In the genomic region with DNA sequence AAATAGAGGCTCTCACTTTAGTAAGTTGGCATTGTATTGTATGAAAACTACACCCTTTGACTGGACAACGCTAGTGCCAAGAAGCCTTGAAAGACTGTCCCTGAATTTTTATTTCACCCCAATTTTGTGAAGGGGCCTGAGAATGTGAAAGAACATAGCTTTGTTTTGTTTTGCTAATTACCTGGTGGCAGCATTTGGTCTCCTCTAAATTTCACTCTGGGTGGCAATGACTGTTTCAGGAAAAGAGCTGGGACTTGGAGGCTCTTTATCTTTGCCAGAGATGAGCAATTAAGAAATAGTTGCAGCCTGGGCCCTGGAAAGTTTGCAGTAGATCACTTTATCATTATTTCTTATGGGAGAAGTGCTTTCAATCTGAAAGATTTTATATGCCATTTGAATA, we compare ENCODE assay signal across 1 cellular context.
TF ChIP-seq lines count a peak whose summit lies in the region.

No MANE protein-coding gene starts in this region.

TF ChIP-seq in SK-N-SH, 30 proteins besides CTCF, POLR2A, EP300 and RAD21:
- TF ChIP-seq, protein P1, sequence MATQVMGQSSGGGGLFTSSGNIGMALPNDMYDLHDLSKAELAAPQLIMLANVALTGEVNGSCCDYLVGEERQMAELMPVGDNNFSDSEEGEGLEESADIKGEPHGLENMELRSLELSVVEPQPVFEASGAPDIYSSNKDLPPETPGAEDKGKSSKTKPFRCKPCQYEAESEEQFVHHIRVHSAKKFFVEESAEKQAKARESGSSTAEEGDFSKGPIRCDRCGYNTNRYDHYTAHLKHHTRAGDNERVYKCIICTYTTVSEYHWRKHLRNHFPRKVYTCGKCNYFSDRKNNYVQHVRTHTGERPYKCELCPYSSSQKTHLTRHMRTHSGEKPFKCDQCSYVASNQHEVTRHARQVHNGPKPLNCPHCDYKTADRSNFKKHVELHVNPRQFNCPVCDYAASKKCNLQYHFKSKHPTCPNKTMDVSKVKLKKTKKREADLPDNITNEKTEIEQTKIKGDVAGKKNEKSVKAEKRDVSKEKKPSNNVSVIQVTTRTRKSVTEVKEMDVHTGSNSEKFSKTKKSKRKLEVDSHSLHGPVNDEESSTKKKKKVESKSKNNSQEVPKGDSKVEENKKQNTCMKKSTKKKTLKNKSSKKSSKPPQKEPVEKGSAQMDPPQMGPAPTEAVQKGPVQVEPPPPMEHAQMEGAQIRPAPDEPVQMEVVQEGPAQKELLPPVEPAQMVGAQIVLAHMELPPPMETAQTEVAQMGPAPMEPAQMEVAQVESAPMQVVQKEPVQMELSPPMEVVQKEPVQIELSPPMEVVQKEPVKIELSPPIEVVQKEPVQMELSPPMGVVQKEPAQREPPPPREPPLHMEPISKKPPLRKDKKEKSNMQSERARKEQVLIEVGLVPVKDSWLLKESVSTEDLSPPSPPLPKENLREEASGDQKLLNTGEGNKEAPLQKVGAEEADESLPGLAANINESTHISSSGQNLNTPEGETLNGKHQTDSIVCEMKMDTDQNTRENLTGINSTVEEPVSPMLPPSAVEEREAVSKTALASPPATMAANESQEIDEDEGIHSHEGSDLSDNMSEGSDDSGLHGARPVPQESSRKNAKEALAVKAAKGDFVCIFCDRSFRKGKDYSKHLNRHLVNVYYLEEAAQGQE (IDR thresholded peaks at IDR 0.05; ENCODE audit: low read depth, low read length) = no peak
- TF ChIP-seq, protein P2, sequence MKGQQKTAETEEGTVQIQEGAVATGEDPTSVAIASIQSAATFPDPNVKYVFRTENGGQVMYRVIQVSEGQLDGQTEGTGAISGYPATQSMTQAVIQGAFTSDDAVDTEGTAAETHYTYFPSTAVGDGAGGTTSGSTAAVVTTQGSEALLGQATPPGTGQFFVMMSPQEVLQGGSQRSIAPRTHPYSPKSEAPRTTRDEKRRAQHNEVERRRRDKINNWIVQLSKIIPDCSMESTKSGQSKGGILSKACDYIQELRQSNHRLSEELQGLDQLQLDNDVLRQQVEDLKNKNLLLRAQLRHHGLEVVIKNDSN (IDR thresholded peaks at IDR 0.05; ENCODE audit: borderline replicate concordance, low read depth) = no peak
- TF ChIP-seq ELF1 (IDR thresholded peaks at IDR 0.05) (no peak), TAF1 (IDR thresholded peaks at IDR 0.05; ENCODE audit: borderline replicate concordance, low read depth, low read length) (no peak)
- TF ChIP-seq, protein P3, sequence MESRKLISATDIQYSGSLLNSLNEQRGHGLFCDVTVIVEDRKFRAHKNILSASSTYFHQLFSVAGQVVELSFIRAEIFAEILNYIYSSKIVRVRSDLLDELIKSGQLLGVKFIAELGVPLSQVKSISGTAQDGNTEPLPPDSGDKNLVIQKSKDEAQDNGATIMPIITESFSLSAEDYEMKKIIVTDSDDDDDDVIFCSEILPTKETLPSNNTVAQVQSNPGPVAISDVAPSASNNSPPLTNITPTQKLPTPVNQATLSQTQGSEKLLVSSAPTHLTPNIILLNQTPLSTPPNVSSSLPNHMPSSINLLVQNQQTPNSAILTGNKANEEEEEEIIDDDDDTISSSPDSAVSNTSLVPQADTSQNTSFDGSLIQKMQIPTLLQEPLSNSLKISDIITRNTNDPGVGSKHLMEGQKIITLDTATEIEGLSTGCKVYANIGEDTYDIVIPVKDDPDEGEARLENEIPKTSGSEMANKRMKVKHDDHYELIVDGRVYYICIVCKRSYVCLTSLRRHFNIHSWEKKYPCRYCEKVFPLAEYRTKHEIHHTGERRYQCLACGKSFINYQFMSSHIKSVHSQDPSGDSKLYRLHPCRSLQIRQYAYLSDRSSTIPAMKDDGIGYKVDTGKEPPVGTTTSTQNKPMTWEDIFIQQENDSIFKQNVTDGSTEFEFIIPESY (IDR thresholded peaks at IDR 0.05; ENCODE audit: borderline replicate concordance, low read depth) = no peak
TF ChIP-seq in SK-N-SH: peak in this region for 0.
